39 cellular contexts compared by ENCODE assay signal in genomic region chr7:93026425-93026824, GRCh38.
"Had no signal": no experiment of that assay in that cellular context is flagged by ENCODE, and none has a peak within 500 bp of the region (broad histone marks: within the 10 kb centered on the region; RNA-seq: fewer than 3 reads in every experiment).

No MANE protein-coding gene starts in this region.

- H3K27me3 ChIP-seq: adrenal gland, ascending aorta, body of pancreas, brain microvascular endothelial cell, breast epithelium, cardiac muscle cell had no signal

- H3K27ac ChIP-seq: adrenal gland, ascending aorta, body of pancreas, brain microvascular endothelial cell, breast epithelium, cardiac muscle cell had no signal

- H3K4me3 ChIP-seq: adrenal gland, ascending aorta, body of pancreas, breast epithelium, cardiac muscle cell had no signal

- H3K9me3 ChIP-seq: adrenal gland, body of pancreas, breast epithelium had no signal

- FAIRE-seq: astrocyte, colon had no signal

- H3K36me3 ChIP-seq: adrenal gland, ascending aorta, brain microvascular endothelial cell, breast epithelium, cardiac muscle cell had no signal

- H3K4me1 Mint-ChIP-seq: activated naive CD4-positive, alpha-beta T cell treated with anti-CD3 and anti-CD28 coated beads, Interleukin-2, amount 50 U/mL, for 24 hours; activated naive CD8-positive, alpha-beta T cell treated with anti-CD3 and anti-CD28 coated beads, Interleukin-2, amount 50 U/mL, for 24 hours; brain; central memory CD8-positive, alpha-beta T cell had no signal

- H3K27ac Mint-ChIP-seq: activated naive CD4-positive, alpha-beta T cell treated with anti-CD3 and anti-CD28 coated beads, Interleukin-2, amount 10 ng/mL, durations not matched to agents 7 days and 5 days; activated naive CD4-positive, alpha-beta T cell treated with anti-CD3 and anti-CD28 coated beads, Interleukin-2, amount 50 U/mL, for 24 hours; activated naive CD8-positive, alpha-beta T cell; activated naive CD8-positive, alpha-beta T cell treated with anti-CD3 and anti-CD28 coated beads for 36 hours; activated naive CD8-positive, alpha-beta T cell treated with anti-CD3 and anti-CD28 coated beads, Interleukin-2, amount 10 ng/mL, durations not matched to agents 7 days and 5 days; activated naive CD8-positive, alpha-beta T cell treated with anti-CD3 and anti-CD28 coated beads, Interleukin-2, amount 50 U/mL, for 24 hours; activated T-cell treated with anti-CD3 and anti-CD28 coated beads, Interleukin-2, amount 50 U/mL, for 24 hours; activated T-helper 2 cell treated with anti-CD3 and anti-CD28 coated beads, Interferon-gamma antibody, Interleukin-2, Interleukin-4, amounts not matched to agents 10 μg/mL and 5 μg/mL and 100 μg/mL, durations not matched to agents 14 hours and 24 hours and 36 hours; brain had no signal

- ATAC-seq: activated naive CD4-positive, alpha-beta T cell treated with anti-CD3 and anti-CD28 coated beads, Interleukin-2, amount 50 U/mL, for 72 hours; activated naive CD8-positive, alpha-beta T cell treated with anti-CD3 and anti-CD28 coated beads, Interleukin-2, amount 50 U/mL, for 24 hours; activated T-cell treated with anti-CD3 and anti-CD28 coated beads, Interleukin-2, amount 50 U/mL, for 4 hours; activated T-cell treated with anti-CD3 and anti-CD28 coated beads, Interleukin-2, amount 50 U/mL, for 72 hours; activated T-helper 17 cell treated with anti-CD3 and anti-CD28 coated beads, Interleukin-2, amount 50 U/mL, for 72 hours; body of pancreas had no signal

- H3K4me1 ChIP-seq: adrenal gland, ascending aorta, body of pancreas, breast epithelium had no signal

- DNase-seq: activated effector memory CD4-positive, alpha-beta T cell treated with Interleukin-2 at 50 U/mL for 16 hours; activated gamma-delta T cell; activated gamma-delta T cell treated with Interleukin-2 at 50 U/mL for 16 hours; activated naive CD4-positive, alpha-beta T cell; activated naive CD4-positive, alpha-beta T cell treated with anti-CD3 and anti-CD28 coated beads for 36 hours; activated naive CD4-positive, alpha-beta T cell treated with anti-CD3 and anti-CD28 coated beads, Interleukin-2, amount 10 ng/mL, durations not matched to agents 7 days and 5 days; activated naive CD4-positive, alpha-beta T cell treated with anti-CD3 and anti-CD28 coated beads, Interleukin-2, amount 50 U/mL, for 16 hours; activated naive CD4-positive, alpha-beta T cell treated with Interleukin-2 at 50 U/mL for 16 hours; activated naive CD8-positive, alpha-beta T cell treated with anti-CD3 and anti-CD28 coated beads for 36 hours; activated naive CD8-positive, alpha-beta T cell treated with anti-CD3 and anti-CD28 coated beads, Interleukin-2, amount 10 ng/mL, durations not matched to agents 7 days and 5 days; activated naive CD8-positive, alpha-beta T cell treated with anti-CD3 and anti-CD28 coated beads, Interleukin-2, amount 50 U/mL, for 24 hours; activated T-cell treated with anti-CD3 and anti-CD28 coated beads, Interleukin-2, amount 50 U/mL, for 1 hour; activated T-cell treated with anti-CD3 and anti-CD28 coated beads, Interleukin-2, amount 50 U/mL, for 24 hours; activated T-cell treated with anti-CD3 and anti-CD28 coated beads, Interleukin-2, amount 50 U/mL, for 4 hours; activated T-cell treated with anti-CD3 and anti-CD28 coated beads, Interleukin-2, amount 50 U/mL, for 48 hours; activated T-cell treated with anti-CD3 and anti-CD28 coated beads, Interleukin-2, amount 50 U/mL, for 72 hours; adrenal gland; amniotic stem cell; amygdala; anterior cingulate cortex; aorta; body of pancreas; brain microvascular endothelial cell; caudate nucleus; central memory CD4-positive, alpha-beta T cell; cerebellar nuclear complex had no signal

- H3K27me3 Mint-ChIP-seq: activated naive CD4-positive, alpha-beta T cell treated with anti-CD3 and anti-CD28 coated beads, Interleukin-2, amount 10 ng/mL, durations not matched to agents 7 days and 5 days; activated naive CD8-positive, alpha-beta T cell had no signal

- H3K36me3 Mint-ChIP-seq: activated naive CD4-positive, alpha-beta T cell treated with anti-CD3 and anti-CD28 coated beads, Interleukin-2, amount 50 U/mL, for 24 hours; brain had no signal

- H3K4me3 Mint-ChIP-seq: activated naive CD4-positive, alpha-beta T cell treated with anti-CD3 and anti-CD28 coated beads for 36 hours; activated naive CD4-positive, alpha-beta T cell treated with anti-CD3 and anti-CD28 coated beads, Interleukin-2, amount 10 ng/mL, durations not matched to agents 7 days and 5 days; activated naive CD4-positive, alpha-beta T cell treated with anti-CD3 and anti-CD28 coated beads, Interleukin-2, amount 50 U/mL, for 24 hours; activated naive CD8-positive, alpha-beta T cell; activated naive CD8-positive, alpha-beta T cell treated with anti-CD3 and anti-CD28 coated beads for 36 hours; activated naive CD8-positive, alpha-beta T cell treated with anti-CD3 and anti-CD28 coated beads, Interleukin-2, amount 10 ng/mL, durations not matched to agents 7 days and 5 days; activated naive CD8-positive, alpha-beta T cell treated with anti-CD3 and anti-CD28 coated beads, Interleukin-2, amount 50 U/mL, for 24 hours; activated T-cell treated with anti-CD3 and anti-CD28 coated beads, Interleukin-2, amount 50 U/mL, for 24 hours; activated T-cell treated with anti-CD3 and anti-CD28 coated beads, Interleukin-2, amount 50 U/mL, for 4 hours; activated T-helper 1 cell treated with anti-CD3 and anti-CD28 coated beads, Interleukin-12 subunit alpha, Interleukin-12 subunit beta, Interleukin-2, Interleukin-4 antibody, amounts not matched to agents 30 ng/mL and 10 ng/mL and 1 ng/mL, durations not matched to agents 14 hours and 24 hours and 36 hours; activated T-helper 17 cell treated with anti-CD3 and anti-CD28 coated beads, Interleukin-2, amount 50 U/mL, for 72 hours; brain; central memory CD8-positive, alpha-beta T cell had no signal
